Comparison of ENCODE assay signal across 8 cellular contexts in genomic region chr17:82236142-82236971, GRCh38. TPM values are rescaled to one million over a fixed set of nuclear protein-coding genes. Genes with fewer than 3 reads are reported as not detected.
A peak's percentile ranks its signal among the peaks of the same experiment; 100 is the strongest.
DNase-seq lines count a peak whose midpoint lies in the region; ATAC-seq, FAIRE-seq and TF ChIP-seq lines count a peak whose summit lies in the region.

No MANE protein-coding gene starts in this region.

- no peak overlapping the region for H2AFZ ChIP-seq in HepG2 (ENCODE audit: low read length)

- H3K27ac ChIP-seq in HepG2 (ENCODE audit: extremely low read length, insufficient read depth, low read length): peak overlapping the region; percentile 59

- BruUV-seq in HepG2 (replicated peaks; lab: Mats Ljungman, UMichigan): no TSS peak

- H3K36me3 ChIP-seq in HepG2 (replicated peaks in 1 of 2; ENCODE audit: control insufficient read depth in 1 of 2, insufficient read depth in 2 of 2, low read length in 2 of 2): peaks cover 35 to 44% of the 10 kb centered on the region in 2 experiments

- ATAC-seq in HepG2: peak; percentile 52

- 66% methylated on average over 34 of the region's 44 CpGs for WGBS in HepG2 (ENCODE audit: low lambda C conversion rate)

- H3K9me3 ChIP-seq in HepG2 (ENCODE audit: low read length): no peaks in the 10 kb centered on the region

- peak; percentile 95 for TF ChIP-seq RAD21 in HepG2 (CRISPR knock-in tag; IDR thresholded peaks at IDR 0.05)

- intact Hi-C loops in HepG2 (cut with micrococcal nuclease; ENCODE audit: unreplicated experiment): loop anchor here (2.0 to 10.0 kb wide), 2 partner anchors 30 to 132 kb away; no protein-coding TSS in a partner anchor

- peak overlapping the region in 1 of 3 experiments; percentile 27; a peak in 1 of 6 replicates for H3K4me3 ChIP-seq in HepG2 (replicated peaks in 1 of 3; ENCODE audit: insufficient read depth in 1 of 3, low read depth in 2 of 3, low read length in 3 of 3)

- no peaks in the 10 kb centered on the region; a peak in 1 of 5 replicates for H3K27me3 ChIP-seq in HepG2 (ENCODE audit: control insufficient read depth in 1 of 2, insufficient read depth in 2 of 2, low read length in 2 of 2)

- peak; percentile 93 for FAIRE-seq in HepG2 (lab: Jason Lieb, UNC)

- TF ChIP-seq CTCF in HepG2 (CRISPR knock-in tag; IDR thresholded peaks at IDR 0.05): peak; percentile 96

- DNase-seq in Daoy (ENCODE audit: low read depth) (peak; percentile 71), NCI-H146 (lab: John Stamatoyannopoulos, UW) (peak; percentile 75), HepG2 (ENCODE audit: low spot score) (peak; percentile 92), GM19240 (ENCODE audit: insufficient read length, low spot score) (no peak), cerebellar nuclear complex (lab: John Stamatoyannopoulos, UW) (no peak)
- DNase-seq in activated CD4-positive, CD25-positive, alpha-beta regulatory T cell treated with anti-CD3 and anti-CD28 coated beads, Interleukin-2, amount 50 U/mL, for 72 hours: peak; percentile 78
- peak; percentile 68 for DNase-seq in central memory CD4-positive, alpha-beta T cell
- DNase-seq in stimulated activated CD8-positive, alpha-beta memory T cell treated with anti-CD3 and anti-CD28 coated beads, Interleukin-12 subunit alpha, Interleukin-12 subunit beta, amount 100 ng/mL, for 1 hour (ENCODE audit: low read depth): peak; percentile 52

- in situ Hi-C loops in HepG2 (cut with HindIII; ENCODE audit: extremely low pct_ligation_motif_present, low pct_unique_long_range_greater_than_20kb): no loop called here

- H3K79me2 ChIP-seq in HepG2 (ENCODE audit: insufficient read depth, low read length): peaks cover 55% of the 10 kb centered on the region

- no peak overlapping the region; the same call in 1 of the 2 replicates for H3K4me2 ChIP-seq in HepG2 (ENCODE audit: low read depth, low read length)

- TF ChIP-seq POLR2A in HepG2 (IDR thresholded peaks at IDR 0.05; ENCODE audit: insufficient read depth in 1 of 2, low read depth in 2 of 2, low read length in 2 of 2): peak in 1 of 2 experiments; percentile 40; a peak in 1 of 4 replicates

- peaks cover 100% of the 10 kb centered on the region for H4K20me1 ChIP-seq in HepG2 (ENCODE audit: insufficient read depth, low read length)

- peaks cover 94% of the 10 kb centered on the region for H3K4me1 ChIP-seq in HepG2 (ENCODE audit: insufficient read depth, low read length)

- CTCF ChIA-PET in HepG2 (lab: Yijun Ruan, JAX; ENCODE audit: low intra/inter-chr PET ratio, low total read pairs): interaction anchor here (0.7 to 1.2 kb wide), 4 partner anchors 30 to 85 kb away, joined by 3 to 7 read pairs (median 3); no protein-coding TSS in a partner anchor

- peak overlapping the region; percentile 16; the same call in 1 of the 2 replicates for H3K9ac ChIP-seq in HepG2 (ENCODE audit: insufficient read depth, low read depth, low read length)

- TF ChIP-seq EP300 in HepG2 (IDR thresholded peaks at IDR 0.05; ENCODE audit: low read depth in 2 of 2, low read length in 2 of 2) (peak in 1 of 2 experiments; percentile 53; a peak in 2 of 4 replicates), HepG2 (CRISPR knock-in tag; IDR thresholded peaks at IDR 0.05; ENCODE audit: borderline replicate concordance) (peak; percentile 71; the same call in 1 of the 2 replicates)

- POLR2A ChIA-PET in HepG2 (lab: Yijun Ruan, JAX): interaction anchor here (0.7 to 2.6 kb wide), 22 partner anchors 8 to 245 kb away, joined by 3 to 23 read pairs (median 5); partner anchors contain the start of genes CCDC57 and CD7

TF ChIP-seq in HepG2, 621 proteins besides CTCF, POLR2A, EP300 and RAD21 (continues in another document):
- TF ChIP-seq ZNF160 (CRISPR knock-in tag; IDR thresholded peaks at IDR 0.05): peak; percentile 70; the same call in 1 of the 2 replicates
- peak; percentile 89; the same call in 1 of the 2 replicates for TF ChIP-seq ARHGAP35 (CRISPR knock-in tag; IDR thresholded peaks at IDR 0.05; ENCODE audit: borderline replicate concordance)
- peak; percentile 98 for TF ChIP-seq ZNF781 (CRISPR knock-in tag; IDR thresholded peaks at IDR 0.05; ENCODE audit: borderline replicate concordance, not compliant biosample characterization)
- no peak for TF ChIP-seq PLRG1 (conservative IDR thresholded peaks at IDR 0.05)

RNA-seq across cellular contexts. Expression of gene SLC16A3, which starts 7.5 kb away (rescaled TPM):
- 26.7 and 57.7 TPM in 2 replicates for total RNA-seq in Daoy (2014; rRNA removed; shearing (Covaris generic))
- 99.9 and 242 TPM in 2 replicates for total RNA-seq in HepG2 (2016; rRNA removed; fragmentation: Illumina TruSeq; extraction: Trizol)
- total RNA-seq in HepG2 (2016; cell fraction: cytosol; rRNA removed; fragmentation: Illumina TruSeq; extraction: Trizol; ENCODE audit: low read depth): 51.0 and 61.4 TPM in 2 replicates
- total RNA-seq in HepG2 (2016; cell fraction: insoluble cytoplasmic fraction; rRNA removed; fragmentation: Illumina TruSeq; extraction: Trizol): 83.6 and 248 TPM in 2 replicates
- 88.3 and 97.4 TPM in 2 replicates for total RNA-seq in HepG2 (2016; cell fraction: membrane; rRNA removed; fragmentation: Illumina TruSeq; extraction: Trizol)
- 164 and 200 TPM in 2 replicates for total RNA-seq in HepG2 (2016; cell fraction: nucleus; rRNA removed; fragmentation: Illumina TruSeq; extraction: Trizol)
- polyA plus RNA-seq in HepG2 (2011; rRNA removed): 349 and 598 TPM in 2 replicates
- 384 and 554 TPM in 2 replicates for polyA plus RNA-seq in HepG2 (2011; cell fraction: cytosol; rRNA removed)
- 293 and 327 TPM in 2 replicates for polyA plus RNA-seq in HepG2 (2011; cell fraction: nucleus; rRNA removed)
- 348 and 404 TPM in 2 replicates for polyA plus RNA-seq in HepG2 (2012)
- 38.7 and 40.7 TPM in 2 replicates for polyA plus RNA-seq in HepG2 (2016; cell fraction: cytosol; fragmentation: Illumina TruSeq; extraction: Trizol; ENCODE audit: low read depth)
- 95.9 and 111 TPM in 2 replicates for polyA plus RNA-seq in HepG2 (2016; cell fraction: insoluble cytoplasmic fraction; fragmentation: Illumina TruSeq; extraction: Trizol; ENCODE audit: low read depth)
- polyA plus RNA-seq in HepG2 (2016; cell fraction: membrane; fragmentation: Illumina TruSeq; extraction: Trizol; ENCODE audit: low read depth): 61.0 and 65.9 TPM in 2 replicates
- 334 and 368 TPM in 2 replicates for polyA plus RNA-seq in HepG2 (2016; cell fraction: nucleus; fragmentation: Illumina TruSeq; extraction: Trizol; ENCODE audit: insufficient read depth, low read depth)
- 181 and 1,731 TPM in 2 replicates for polyA minus RNA-seq in HepG2 (2011; rRNA and poly(A)+ RNA removed; ENCODE audit: low replicate concordance)
- polyA minus RNA-seq in HepG2 (2011; cell fraction: cytosol; rRNA and poly(A)+ RNA removed): 365 and 408 TPM in 2 replicates
- 137 and 145 TPM in 2 replicates for polyA minus RNA-seq in HepG2 (2011; cell fraction: nucleus; rRNA and poly(A)+ RNA removed)

RNA-seq across cellular contexts. Expression of gene CCDC57, which starts 23.7 kb away (rescaled TPM):
- total RNA-seq in Daoy (2014; rRNA removed; shearing (Covaris generic)): 7.9 and 36.5 TPM in 2 replicates
- total RNA-seq in HepG2 (2016; rRNA removed; fragmentation: Illumina TruSeq; extraction: Trizol): 54.8 and 59.9 TPM in 2 replicates
- total RNA-seq in HepG2 (2016; cell fraction: cytosol; rRNA removed; fragmentation: Illumina TruSeq; extraction: Trizol; ENCODE audit: low read depth): 85.1 and 122 TPM in 2 replicates
- total RNA-seq in HepG2 (2016; cell fraction: insoluble cytoplasmic fraction; rRNA removed; fragmentation: Illumina TruSeq; extraction: Trizol): 54.5 and 62.8 TPM in 2 replicates
- total RNA-seq in HepG2 (2016; cell fraction: membrane; rRNA removed; fragmentation: Illumina TruSeq; extraction: Trizol): 78.3 and 105 TPM in 2 replicates
- total RNA-seq in HepG2 (2016; cell fraction: nucleus; rRNA removed; fragmentation: Illumina TruSeq; extraction: Trizol): 40.6 and 45.1 TPM in 2 replicates
- polyA plus RNA-seq in HepG2 (2011; rRNA removed): 59.3 and 69.8 TPM in 2 replicates
- polyA plus RNA-seq in HepG2 (2011; cell fraction: cytosol; rRNA removed): 59.9 and 140 TPM in 2 replicates
- polyA plus RNA-seq in HepG2 (2011; cell fraction: nucleus; rRNA removed): 103 and 130 TPM in 2 replicates
- 48.8 and 63.7 TPM in 2 replicates for polyA plus RNA-seq in HepG2 (2012)
- polyA plus RNA-seq in HepG2 (2016; cell fraction: cytosol; fragmentation: Illumina TruSeq; extraction: Trizol; ENCODE audit: low read depth): 113 and 149 TPM in 2 replicates
- 62.5 and 66.4 TPM in 2 replicates for polyA plus RNA-seq in HepG2 (2016; cell fraction: insoluble cytoplasmic fraction; fragmentation: Illumina TruSeq; extraction: Trizol; ENCODE audit: low read depth)
- polyA plus RNA-seq in HepG2 (2016; cell fraction: membrane; fragmentation: Illumina TruSeq; extraction: Trizol; ENCODE audit: low read depth): 95.1 and 110 TPM in 2 replicates
- polyA plus RNA-seq in HepG2 (2016; cell fraction: nucleus; fragmentation: Illumina TruSeq; extraction: Trizol; ENCODE audit: insufficient read depth, low read depth): 121 and 124 TPM in 2 replicates
- 23.1 and 32.6 TPM in 2 replicates for polyA minus RNA-seq in HepG2 (2011; rRNA and poly(A)+ RNA removed; ENCODE audit: low replicate concordance)
- 18.1 and 19.8 TPM in 2 replicates for polyA minus RNA-seq in HepG2 (2011; cell fraction: cytosol; rRNA and poly(A)+ RNA removed)
- polyA minus RNA-seq in HepG2 (2011; cell fraction: nucleus; rRNA and poly(A)+ RNA removed): 27.6 and 37.2 TPM in 2 replicates

RNA-seq across cellular contexts. Expression of gene CSNK1D, which starts 37.1 kb away (rescaled TPM):
- 16.5 and 25.1 TPM in 2 replicates for total RNA-seq in Daoy (2014; rRNA removed; shearing (Covaris generic))
- total RNA-seq in HepG2 (2016; rRNA removed; fragmentation: Illumina TruSeq; extraction: Trizol): 28.4 and 31.5 TPM in 2 replicates
- total RNA-seq in HepG2 (2016; cell fraction: cytosol; rRNA removed; fragmentation: Illumina TruSeq; extraction: Trizol; ENCODE audit: low read depth): 19.2 and 20.4 TPM in 2 replicates
- 23.0 and 34.1 TPM in 2 replicates for total RNA-seq in HepG2 (2016; cell fraction: insoluble cytoplasmic fraction; rRNA removed; fragmentation: Illumina TruSeq; extraction: Trizol)
- total RNA-seq in HepG2 (2016; cell fraction: membrane; rRNA removed; fragmentation: Illumina TruSeq; extraction: Trizol): 24.3 and 26.6 TPM in 2 replicates
- total RNA-seq in HepG2 (2016; cell fraction: nucleus; rRNA removed; fragmentation: Illumina TruSeq; extraction: Trizol): 42.8 and 45.6 TPM in 2 replicates
- polyA plus RNA-seq in HepG2 (2011; rRNA removed): 128 and 148 TPM in 2 replicates
- polyA plus RNA-seq in HepG2 (2011; cell fraction: cytosol; rRNA removed): 81.5 and 90.2 TPM in 2 replicates
- polyA plus RNA-seq in HepG2 (2011; cell fraction: nucleus; rRNA removed): 1,010 and 1,066 TPM in 2 replicates
- polyA plus RNA-seq in HepG2 (2012): 164 and 234 TPM in 2 replicates
- 19.6 and 21.8 TPM in 2 replicates for polyA plus RNA-seq in HepG2 (2016; cell fraction: cytosol; fragmentation: Illumina TruSeq; extraction: Trizol; ENCODE audit: low read depth)
- 71.8 and 89.7 TPM in 2 replicates for polyA plus RNA-seq in HepG2 (2016; cell fraction: insoluble cytoplasmic fraction; fragmentation: Illumina TruSeq; extraction: Trizol; ENCODE audit: low read depth)
- polyA plus RNA-seq in HepG2 (2016; cell fraction: membrane; fragmentation: Illumina TruSeq; extraction: Trizol; ENCODE audit: low read depth): 40.8 and 42.7 TPM in 2 replicates
- 316 and 342 TPM in 2 replicates for polyA plus RNA-seq in HepG2 (2016; cell fraction: nucleus; fragmentation: Illumina TruSeq; extraction: Trizol; ENCODE audit: insufficient read depth, low read depth)
- polyA minus RNA-seq in HepG2 (2011; rRNA and poly(A)+ RNA removed; ENCODE audit: low replicate concordance): 78.0 and 103 TPM in 2 replicates
- polyA minus RNA-seq in HepG2 (2011; cell fraction: cytosol; rRNA and poly(A)+ RNA removed): 51.7 and 60.9 TPM in 2 replicates
- polyA minus RNA-seq in HepG2 (2011; cell fraction: nucleus; rRNA and poly(A)+ RNA removed): 117 and 118 TPM in 2 replicates

Comparison
In these comparisons a context has a peak if more than half of its experiments do, and no peak if none do; other contexts are left out.
1. DNase-seq: peak in Daoy (single experiment), NCI-H146 (single experiment), activated CD4-positive, CD25-positive, alpha-beta regulatory T cell treated with anti-CD3 and anti-CD28 coated beads, Interleukin-2, amount 50 U/mL, for 72 hours (single experiment), central memory CD4-positive, alpha-beta T cell (single experiment), HepG2 (single experiment) and stimulated activated CD8-positive, alpha-beta memory T cell treated with anti-CD3 and anti-CD28 coated beads, Interleukin-12 subunit alpha, Interleukin-12 subunit beta, amount 100 ng/mL, for 1 hour (single experiment); none in GM19240 (single experiment) and cerebellar nuclear complex (0 of 2).